ENCODE assay signal across 10 cellular contexts in the genomic region with DNA sequence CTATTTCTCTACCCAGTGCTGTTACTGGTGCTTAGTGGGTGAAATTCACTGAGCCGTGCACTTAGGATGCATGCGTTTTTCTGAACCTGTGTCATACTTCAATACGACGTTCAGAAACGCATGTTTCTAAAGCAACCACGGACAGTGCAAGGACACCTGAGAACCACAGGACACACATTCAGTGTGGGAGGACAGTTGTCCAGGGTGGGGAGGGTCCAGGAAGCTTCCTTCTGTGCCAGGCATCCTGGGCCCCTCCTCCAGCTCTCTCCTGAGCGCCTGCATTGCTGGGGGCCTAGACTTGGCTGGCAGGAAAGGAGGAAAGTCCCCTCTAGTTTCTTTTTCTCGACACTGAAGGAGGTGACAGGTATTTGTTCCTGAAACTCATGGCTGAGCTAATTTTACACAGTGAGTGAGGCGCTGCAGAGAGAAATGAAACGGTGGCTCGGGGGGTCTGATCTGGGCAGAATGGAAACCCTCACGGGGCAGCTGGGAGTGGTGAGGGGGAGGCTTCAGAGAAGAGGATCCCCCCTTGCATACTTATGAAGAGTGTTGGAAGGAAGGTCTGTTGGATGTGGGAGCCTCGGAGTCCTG.
DNase-seq lines count a peak whose midpoint lies in the region; ATAC-seq and TF ChIP-seq lines count a peak whose summit lies in the region.
"Had no signal": no experiment of that assay in that cellular context is flagged by ENCODE, and none has a peak within 500 bp of the region (broad histone marks: within the 10 kb centered on the region; RNA-seq: fewer than 3 reads in every experiment).

No MANE protein-coding gene starts in this region.

- no peak overlapping the region for H3K14ac ChIP-seq in mesenchymal stem cell (ENCODE audit: low read length in 2 of 2)

- H3F3A ChIP-seq in SU-DHL-6 (ENCODE audit: insufficient read depth) = peaks cover 59% of the 10 kb centered on the region

- peak; percentile 25 for DNase-seq in sigmoid colon
- DNase-seq in anterior cingulate cortex (lab: John Stamatoyannopoulos, UW) = no peak
- no peak for DNase-seq in NCI-H1417 (lab: John Stamatoyannopoulos, UW)
- DNase-seq in mesenchymal stem cell = no peak
- DNase-seq: NCI-H187, upper lobe of right lung had no signal

- H2BK15ac ChIP-seq in mesenchymal stem cell (ENCODE audit: low read depth, poor library complexity, severe bottlenecking) = no peak overlapping the region

- no peak overlapping the region for H3K4ac ChIP-seq in mesenchymal stem cell (ENCODE audit: low read depth in 1 of 2, low read length in 2 of 2)

- no peak for TF ChIP-seq EP300 in sigmoid colon (IDR thresholded peaks at IDR 0.05)

- no peaks in the 10 kb centered on the region for H3K79me2 ChIP-seq in SU-DHL-6 (ENCODE audit: insufficient read depth, low read length)

- TF ChIP-seq POLR2A in sigmoid colon (IDR thresholded peaks at IDR 0.05) = no peak

- H4K91ac ChIP-seq in mesenchymal stem cell (ENCODE audit: low read length) = no peak overlapping the region

- no peaks in the 10 kb centered on the region for H3K9me2 ChIP-seq in SU-DHL-6 (replicated peaks; ENCODE audit: insufficient read depth, low read length)

- H2BK12ac ChIP-seq in mesenchymal stem cell (ENCODE audit: low read length in 2 of 2) = no peak overlapping the region

- H2AK5ac ChIP-seq in mesenchymal stem cell (ENCODE audit: low read length, severe bottlenecking) = no peak overlapping the region

- H3K18ac ChIP-seq in mesenchymal stem cell (ENCODE audit: low read depth in 1 of 2, low read length in 2 of 2) = no peak overlapping the region

- no peak overlapping the region for H2BK120ac ChIP-seq in mesenchymal stem cell (ENCODE audit: low read depth, low read length)

- H2BK5ac ChIP-seq in mesenchymal stem cell (ENCODE audit: low read depth, low read length, poor library complexity, severe bottlenecking) = no peak overlapping the region

- no peaks in the 10 kb centered on the region for H4K20me1 ChIP-seq in SU-DHL-6 (ENCODE audit: low read depth, low read length)

- H3K79me1 ChIP-seq in mesenchymal stem cell (replicated peaks; ENCODE audit: low read length, poor library complexity, severe bottlenecking) = no peaks in the 10 kb centered on the region

- H3K4me1 ChIP-seq in sigmoid colon = peaks cover 0 to 6% (median 2%) of the 10 kb centered on the region in 4 donors
- no peaks in the 10 kb centered on the region for H3K4me1 ChIP-seq in mesenchymal stem cell (ENCODE audit: control insufficient read depth, insufficient read depth, low read depth, low read length)

- H3K27me3 ChIP-seq in SU-DHL-6 (ENCODE audit: low read length) (no peaks in the 10 kb centered on the region), sigmoid colon (peaks cover 0 to 42% (median 7%) of the 10 kb centered on the region in 3 donors), mesenchymal stem cell (ENCODE audit: control insufficient read depth in 1 of 2, insufficient read depth in 1 of 2, low read length in 2 of 2) (peaks cover 17 to 92% of the 10 kb centered on the region in 2 experiments)

- no peak for TF ChIP-seq CTCF in SU-DHL-6 (IDR thresholded peaks at IDR 0.05; ENCODE audit: insufficient read depth, low read length, poor library complexity, severe bottlenecking)
- TF ChIP-seq CTCF in sigmoid colon (IDR thresholded peaks at IDR 0.05) = no peak

- intact Hi-C loops in sigmoid colon (cut with DNase I) = loop anchor here (1.0 kb wide), 1 partner anchor 168 kb away; no protein-coding TSS in a partner anchor

- H3K4me2 ChIP-seq in SU-DHL-6 (ENCODE audit: low read depth, low read length, poor library complexity, severe bottlenecking) = peak overlapping the region; percentile 52
- H3K4me2 ChIP-seq in mesenchymal stem cell (ENCODE audit: low read length, poor library complexity, severe bottlenecking) = no peak overlapping the region

- ATAC-seq in GM18517 (IDR thresholded peaks at IDR 0.05; ENCODE audit: unreplicated experiment) (peak; percentile 54), GM21576 (IDR thresholded peaks at IDR 0.05; ENCODE audit: unreplicated experiment) (peak; percentile 41)
- ATAC-seq: SK-N-SH treated with all-trans-retinoic acid at 6 μM for 48 hours, upper lobe of right lung had no signal

- H3K9me3 ChIP-seq in SU-DHL-6 (ENCODE audit: insufficient read depth, low read length) (no peaks in the 10 kb centered on the region), sigmoid colon (no peaks in the 10 kb centered on the region), mesenchymal stem cell (ENCODE audit: control insufficient read depth, low read length) (no peaks in the 10 kb centered on the region)
- H3K9me3 ChIP-seq: upper lobe of right lung had no signal

- 62 to 79% methylated on average over 13 of the region's 13 CpGs for WGBS in sigmoid colon, 2 donors
- WGBS in mesenchymal stem cell = 91% methylated on average over 13 of the region's 13 CpGs

- H3K27ac ChIP-seq in SU-DHL-6 (ENCODE audit: low read depth, low read length) = peak overlapping the region; percentile 92
- H3K27ac ChIP-seq in sigmoid colon = no peak overlapping the region
- no peak overlapping the region for H3K27ac ChIP-seq in mesenchymal stem cell (ENCODE audit: low read length, poor library complexity, severe bottlenecking)
- H3K27ac ChIP-seq: upper lobe of right lung had no signal

- H4K8ac ChIP-seq in mesenchymal stem cell (ENCODE audit: low read length) = no peak overlapping the region

- H3K36me3 ChIP-seq in SU-DHL-6 (ENCODE audit: low read length) = no peaks in the 10 kb centered on the region
- no peaks in the 10 kb centered on the region for H3K36me3 ChIP-seq in sigmoid colon
- H3K36me3 ChIP-seq in mesenchymal stem cell (ENCODE audit: control insufficient read depth in 1 of 2, insufficient read depth in 2 of 2, low read depth in 1 of 2, low read length in 2 of 2) = no peaks in the 10 kb centered on the region
- H3K36me3 ChIP-seq: upper lobe of right lung had no signal

- H3K4me3 ChIP-seq in SU-DHL-6 (ENCODE audit: insufficient read depth, low read length, poor library complexity, severe bottlenecking) = peak overlapping the region; percentile 17
- no peak overlapping the region for H3K4me3 ChIP-seq in sigmoid colon
- no peak overlapping the region for H3K4me3 ChIP-seq in mesenchymal stem cell (ENCODE audit: insufficient read depth in 1 of 2, low read depth in 1 of 2, low read length in 2 of 2)
- H3K4me3 ChIP-seq: upper lobe of right lung had no signal

- no peak overlapping the region for H3K23ac ChIP-seq in mesenchymal stem cell (ENCODE audit: low read length in 2 of 2)

- no peak overlapping the region for H2AFZ ChIP-seq in SU-DHL-6 (ENCODE audit: low read depth, low read length, severe bottlenecking)
- H2AFZ ChIP-seq in mesenchymal stem cell (ENCODE audit: low read depth, low read length) = no peak overlapping the region

- H3K9ac ChIP-seq in SU-DHL-6 (ENCODE audit: low read length) (peak overlapping the region; percentile 45), mesenchymal stem cell (ENCODE audit: low read length) (no peak overlapping the region)
